In the genomic region with DNA sequence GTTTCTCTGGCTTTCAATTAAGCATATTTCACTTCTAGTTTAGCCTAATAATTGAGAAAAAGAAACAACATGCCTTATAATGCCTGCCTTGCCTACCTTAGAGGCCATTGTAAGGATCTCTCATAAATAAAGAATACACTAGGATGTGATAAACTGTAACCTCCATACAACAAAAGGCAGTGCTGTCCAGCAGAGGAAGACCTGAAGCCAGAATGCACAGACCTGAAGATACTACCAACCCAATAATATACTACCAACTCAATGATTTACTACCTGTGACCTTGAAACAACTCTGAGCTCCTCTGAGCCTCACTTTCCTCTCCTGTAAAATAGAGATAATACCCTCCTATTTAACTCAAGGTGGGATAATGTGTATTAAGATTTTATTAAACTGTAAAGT, we compare ENCODE assay signal across 31 cellular contexts.
"Had no signal": no experiment of that assay in that cellular context is flagged by ENCODE, and none has a peak within 500 bp of the region (broad histone marks: within the 10 kb centered on the region; RNA-seq: fewer than 3 reads in every experiment).

No MANE protein-coding gene starts in this region.

- DNase-seq: naive thymus-derived CD8-positive, alpha-beta T cell; nephron progenitor cell; nucleus accumbens; ovary; posterior cingulate gyrus; psoas muscle; right cardiac atrium; spleen; stimulated activated CD4-positive, alpha-beta T cell treated with anti-CD3 and anti-CD28 coated beads, Interleukin-12 subunit alpha, Interleukin-12 subunit beta, amount 100 ng/mL, for 4 hours; stimulated activated CD4-positive, alpha-beta T cell treated with anti-CD3 and anti-CD28 coated beads, Interleukin-1b, Interleukin-23, amount 100 ng/mL, for 48 hours; stimulated activated CD4-positive, alpha-beta T cell treated with anti-CD3 and anti-CD28 coated beads, Interleukin-4, amount 100 ng/mL, for 1 hour; stimulated activated CD4-positive, alpha-beta T cell treated with anti-CD3 and anti-CD28 coated beads, Interleukin-4, amount 100 ng/mL, for 4 hours; stimulated activated CD8-positive, alpha-beta memory T cell treated with anti-CD3 and anti-CD28 coated beads, Interleukin-4, amount 100 ng/mL, for 48 hours; stimulated activated naive CD4-positive, alpha-beta T cell; stimulated activated naive CD8-positive, alpha-beta T cell treated with anti-CD3 and anti-CD28 coated beads, Interleukin-15, amount 100 ng/mL, for 72 hours; stimulated activated naive CD8-positive, alpha-beta T cell treated with anti-CD3 and anti-CD28 coated beads, Interleukin-15, Interleukin-2, amounts not matched to agents 100 U/mL and 50 U/mL, for 24 hours; substantia nigra; testis; trophoblast cell; upper lobe of left lung had no signal

- H3K36me3 ChIP-seq: neutrophil, ovary, spleen, suprapubic skin, tibial nerve, upper lobe of left lung, vagina had no signal

- H3K9ac ChIP-seq: parathyroid adenoma had no signal

- H3K4me1 ChIP-seq: psoas muscle had no signal

- H3K27me3 ChIP-seq: neutrophil, ovary, spleen, suprapubic skin, testis, tibial nerve, upper lobe of left lung, vagina had no signal

- H2AFZ ChIP-seq: parathyroid adenoma had no signal

- H3K79me2 ChIP-seq: parathyroid adenoma had no signal

- H3K27ac ChIP-seq: neutrophil, ovary, parathyroid adenoma, psoas muscle, skin epidermis, spleen, suprapubic skin, testis, tibial nerve, upper lobe of left lung, vagina had no signal

- FAIRE-seq: urothelium cell line had no signal

- H3K4me3 ChIP-seq: ovary, psoas muscle, skin epidermis, smooth muscle cell, spleen, suprapubic skin, testis, tibial nerve, upper lobe of left lung, vagina had no signal

- ATAC-seq: naive thymus-derived CD8-positive, alpha-beta T cell; natural killer cell treated with Interleukin-12 subunit alpha and Interleukin-12 subunit beta and Interleukin-15 and Interleukin-18, amount 100 ng/mL, for 72 hours; psoas muscle; sciatic nerve; stimulated activated memory B cell treated with anti-CD40 and anti-IgM and Interleukin-4, amounts not matched to agents 10 μg/mL and 1 μg/mL and 100 μg/mL, for 72 hours; stimulated activated naive CD8-positive, alpha-beta T cell treated with anti-CD3 and anti-CD28 coated beads, Interleukin-15, amount 100 ng/mL, for 72 hours; stimulated activated naive CD8-positive, alpha-beta T cell treated with anti-CD3 and anti-CD28 coated beads, Interleukin-15, Interleukin-2, amounts not matched to agents 100 U/mL and 50 U/mL, for 24 hours had no signal

- H3K9me3 ChIP-seq: neutrophil, ovary, psoas muscle, spleen, suprapubic skin, testis, tibial nerve, upper lobe of left lung, vagina had no signal

- H3K4me2 ChIP-seq: smooth muscle cell had no signal
